ENCODE assay signal across 9 cellular contexts in genomic region chr17:57861737-57862409, GRCh38. TPM values are rescaled to one million over a fixed set of nuclear protein-coding genes. Genes with fewer than 3 reads are reported as not detected.
DNase-seq lines count a peak whose midpoint lies in the region; ATAC-seq, FAIRE-seq and TF ChIP-seq lines count a peak whose summit lies in the region.
"Had no signal": no experiment of that assay in that cellular context is flagged by ENCODE, and none has a peak within 500 bp of the region (broad histone marks: within the 10 kb centered on the region; RNA-seq: fewer than 3 reads in every experiment).

No MANE protein-coding gene starts in this region.

- no peak for FAIRE-seq in D721Med (lab: Jason Lieb, UNC)

- peak; percentile 5 for ATAC-seq in foreskin keratinocyte

- H2AFZ ChIP-seq in neural progenitor cell (replicated peaks) (peak overlapping the region; percentile 27), OCI-LY7 (ENCODE audit: low read length) (no peak overlapping the region)

- CTCF ChIA-PET in RWPE1 (lab: Yijun Ruan, JAX) (interaction anchor here (0.7 kb wide), 2 partner anchors 137 to 235 kb away, joined by 4 read pairs; no protein-coding TSS in a partner anchor), OCI-LY7 (lab: Charles Lee; ENCODE audit: unreplicated experiment) (interaction anchor here (0.6 kb wide), 1 partner anchor 106 kb away, joined by 5 read pairs; no protein-coding TSS in a partner anchor)

- H3K79me2 ChIP-seq in neural progenitor cell (ENCODE audit: low read depth) (no peaks in the 10 kb centered on the region), OCI-LY7 (ENCODE audit: insufficient read depth, low read depth, low read length) (no peaks in the 10 kb centered on the region)

- no peaks in the 10 kb centered on the region for H3K36me3 ChIP-seq in neural progenitor cell
- no peaks in the 10 kb centered on the region for H3K36me3 ChIP-seq in OCI-LY7 (ENCODE audit: insufficient read depth, low read length)

- peak overlapping the region; percentile 71 for H3K4me3 Mint-ChIP-seq in neural progenitor cell

- H3K27me3 ChIP-seq in foreskin keratinocyte = no peaks in the 10 kb centered on the region
- peaks cover 55% of the 10 kb centered on the region for H3K27me3 ChIP-seq in neural progenitor cell

- DNase-seq in D721Med (ENCODE audit: insufficient read length, low spot score) (peak; percentile 13), RWPE1 (ENCODE audit: low spot score) (no peak), foreskin keratinocyte (no peak), neural progenitor cell (ENCODE audit: low spot score) (peak; percentile 68), NCI-H774 (lab: John Stamatoyannopoulos, UW) (no peak), dedifferentiated amniotic fluid mesenchymal stem cell (ENCODE audit: extremely low spot score) (no peak), GF-D8 (lab: John Stamatoyannopoulos, UW) (no peak), OCI-LY7 (ENCODE audit: low spot score) (no peak)
- DNase-seq: natural killer cell had no signal

- H3K9me3 Mint-ChIP-seq in neural progenitor cell = no peaks in the 10 kb centered on the region
- H3K9me3 Mint-ChIP-seq: natural killer cell had no signal

- peaks cover 8% of the 10 kb centered on the region for H3K4me1 ChIP-seq in foreskin keratinocyte
- H3K4me1 ChIP-seq in neural progenitor cell = peaks cover 22% of the 10 kb centered on the region
- H3K4me1 ChIP-seq in OCI-LY7 (ENCODE audit: insufficient read depth, low read length, poor library complexity, severe bottlenecking) = peaks cover 7% of the 10 kb centered on the region

- H4K20me1 ChIP-seq in neural progenitor cell (ENCODE audit: low read depth) (peaks cover 8% of the 10 kb centered on the region), OCI-LY7 (ENCODE audit: insufficient read depth, low read length) (0 out of 2 replicates have a peak, but pooled peaks cover 5% of the 10 kb centered on the region)

- H3K9me2 ChIP-seq in OCI-LY7 (ENCODE audit: insufficient read depth, low read length) = no peaks in the 10 kb centered on the region

- peak overlapping the region; percentile 54 for H3K4me3 ChIP-seq in neural progenitor cell
- H3K4me3 ChIP-seq in OCI-LY7 (ENCODE audit: low read depth, low read length, poor library complexity, severe bottlenecking) = no peak overlapping the region

- H3K4me1 Mint-ChIP-seq in neural progenitor cell = peaks cover 57% of the 10 kb centered on the region

- H3K4me2 ChIP-seq in neural progenitor cell = peak overlapping the region; percentile 93
- H3K4me2 ChIP-seq in OCI-LY7 (ENCODE audit: low read length) = no peak overlapping the region; the same call in 1 of the 2 replicates

- H3K36me3 Mint-ChIP-seq in neural progenitor cell = peaks cover 17% of the 10 kb centered on the region
- H3K36me3 Mint-ChIP-seq: natural killer cell had no signal

- TF ChIP-seq CTCF in D721Med (IDR thresholded peaks at IDR 0.05; ENCODE audit: insufficient read depth, missing control alignments) (no peak), RWPE1 (conservative IDR thresholded peaks at IDR 0.05; ENCODE audit: low read depth) (no peak), foreskin keratinocyte (conservative IDR thresholded peaks at IDR 0.05) (no peak), neural progenitor cell (IDR thresholded peaks at IDR 0.05) (no peak), OCI-LY7 (conservative IDR thresholded peaks at IDR 0.05; ENCODE audit: low read length) (no peak)

- H3K27ac ChIP-seq in RWPE1 = peak overlapping the region; percentile 79
- no peak overlapping the region for H3K27ac ChIP-seq in foreskin keratinocyte
- no peak overlapping the region for H3K27ac ChIP-seq in neural progenitor cell
- no peak overlapping the region for H3K27ac ChIP-seq in OCI-LY7 (ENCODE audit: low read depth, low read length, poor library complexity, severe bottlenecking)

- BruUV-seq in OCI-LY7 (replicated peaks; lab: Mats Ljungman, UMichigan) = no TSS peak

- H3K9me3 ChIP-seq in neural progenitor cell (ENCODE audit: low read depth) (no peaks in the 10 kb centered on the region), OCI-LY7 (ENCODE audit: low read length) (no peaks in the 10 kb centered on the region)

- no peak overlapping the region for H3K9ac ChIP-seq in neural progenitor cell

- intact Hi-C loops in OCI-LY7 (cut with micrococcal nuclease; ENCODE audit: unreplicated experiment) = no loop called here

- H3K27ac Mint-ChIP-seq in neural progenitor cell = no peak overlapping the region
- H3K27ac Mint-ChIP-seq: natural killer cell had no signal

- POLR2A ChIA-PET in RWPE1 (lab: Yijun Ruan, JAX; ENCODE audit: low non-redundant PET) = interaction anchor here (0.6 kb wide), 1 partner anchor 25 kb away, joined by 8 read pairs; no protein-coding TSS in a partner anchor
- POLR2A ChIA-PET in OCI-LY7 (lab: Charles Lee) = interaction anchor here (0.6 kb wide), 1 partner anchor 137 kb away, joined by 3 read pairs; no protein-coding TSS in a partner anchor

- peaks cover 21% of the 10 kb centered on the region for H3F3A ChIP-seq in neural progenitor cell (ENCODE audit: low read depth)

- peaks cover 19% of the 10 kb centered on the region for H3K27me3 Mint-ChIP-seq in neural progenitor cell (ENCODE audit: insufficient read depth, low read depth)

RNA-seq across cellular contexts. Expression of gene MRPS23, which starts 12.0 kb away (rescaled TPM):
- 78.3 and 79.4 TPM in 2 replicates for total RNA-seq in foreskin keratinocyte
- polyA plus RNA-seq in foreskin keratinocyte = 78.9 and 87.8 TPM in 2 replicates
- total RNA-seq in neural progenitor cell (ENCODE audit: low replicate concordance) = 16.4 and 33.3 TPM in 2 replicates
- 46.3 and 50.3 TPM in 2 replicates for total RNA-seq in OCI-LY7 (2014; rRNA removed; shearing (Covaris generic))
- 57.3 and 73.5 TPM in 2 replicates for total RNA-seq in OCI-LY7 (2022)

Comparison
In these comparisons a context has a peak if more than half of its experiments do, and no peak if none do; other contexts are left out.
1. DNase-seq: peak in D721Med (single experiment) and neural progenitor cell (single experiment); none in RWPE1 (single experiment), foreskin keratinocyte (0 of 2), NCI-H774 (single experiment), dedifferentiated amniotic fluid mesenchymal stem cell (single experiment), GF-D8 (single experiment) and OCI-LY7 (single experiment).